1 cellular context compared by ENCODE assay signal in genomic region chr16:88487920-88488842, GRCh38.
TF ChIP-seq lines count a peak whose summit lies in the region.

No MANE protein-coding gene starts in this region.

TF ChIP-seq in HepG2, 621 proteins besides CTCF, POLR2A, EP300 and RAD21 (continued from another document and continues in another):
- TF ChIP-seq NFIB (CRISPR knock-in tag; IDR thresholded peaks at IDR 0.05; ENCODE audit: borderline replicate concordance) = peak; percentile 100
- TF ChIP-seq ZNF343 (CRISPR knock-in tag; IDR thresholded peaks at IDR 0.05) = peak; percentile 100
- TF ChIP-seq, protein P1, sequence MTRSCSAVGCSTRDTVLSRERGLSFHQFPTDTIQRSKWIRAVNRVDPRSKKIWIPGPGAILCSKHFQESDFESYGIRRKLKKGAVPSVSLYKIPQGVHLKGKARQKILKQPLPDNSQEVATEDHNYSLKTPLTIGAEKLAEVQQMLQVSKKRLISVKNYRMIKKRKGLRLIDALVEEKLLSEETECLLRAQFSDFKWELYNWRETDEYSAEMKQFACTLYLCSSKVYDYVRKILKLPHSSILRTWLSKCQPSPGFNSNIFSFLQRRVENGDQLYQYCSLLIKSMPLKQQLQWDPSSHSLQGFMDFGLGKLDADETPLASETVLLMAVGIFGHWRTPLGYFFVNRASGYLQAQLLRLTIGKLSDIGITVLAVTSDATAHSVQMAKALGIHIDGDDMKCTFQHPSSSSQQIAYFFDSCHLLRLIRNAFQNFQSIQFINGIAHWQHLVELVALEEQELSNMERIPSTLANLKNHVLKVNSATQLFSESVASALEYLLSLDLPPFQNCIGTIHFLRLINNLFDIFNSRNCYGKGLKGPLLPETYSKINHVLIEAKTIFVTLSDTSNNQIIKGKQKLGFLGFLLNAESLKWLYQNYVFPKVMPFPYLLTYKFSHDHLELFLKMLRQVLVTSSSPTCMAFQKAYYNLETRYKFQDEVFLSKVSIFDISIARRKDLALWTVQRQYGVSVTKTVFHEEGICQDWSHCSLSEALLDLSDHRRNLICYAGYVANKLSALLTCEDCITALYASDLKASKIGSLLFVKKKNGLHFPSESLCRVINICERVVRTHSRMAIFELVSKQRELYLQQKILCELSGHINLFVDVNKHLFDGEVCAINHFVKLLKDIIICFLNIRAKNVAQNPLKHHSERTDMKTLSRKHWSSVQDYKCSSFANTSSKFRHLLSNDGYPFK (CRISPR knock-in tag; IDR thresholded peaks at IDR 0.05; ENCODE audit: borderline replicate concordance) = peak; percentile 99
- peak; percentile 100 for TF ChIP-seq TOE1 (CRISPR knock-in tag; IDR thresholded peaks at IDR 0.05)
- no peak for TF ChIP-seq ARNT (IDR thresholded peaks at IDR 0.05)
- TF ChIP-seq GATAD1 (CRISPR knock-in tag; IDR thresholded peaks at IDR 0.05) = peak; percentile 92
- TF ChIP-seq, protein P2, sequence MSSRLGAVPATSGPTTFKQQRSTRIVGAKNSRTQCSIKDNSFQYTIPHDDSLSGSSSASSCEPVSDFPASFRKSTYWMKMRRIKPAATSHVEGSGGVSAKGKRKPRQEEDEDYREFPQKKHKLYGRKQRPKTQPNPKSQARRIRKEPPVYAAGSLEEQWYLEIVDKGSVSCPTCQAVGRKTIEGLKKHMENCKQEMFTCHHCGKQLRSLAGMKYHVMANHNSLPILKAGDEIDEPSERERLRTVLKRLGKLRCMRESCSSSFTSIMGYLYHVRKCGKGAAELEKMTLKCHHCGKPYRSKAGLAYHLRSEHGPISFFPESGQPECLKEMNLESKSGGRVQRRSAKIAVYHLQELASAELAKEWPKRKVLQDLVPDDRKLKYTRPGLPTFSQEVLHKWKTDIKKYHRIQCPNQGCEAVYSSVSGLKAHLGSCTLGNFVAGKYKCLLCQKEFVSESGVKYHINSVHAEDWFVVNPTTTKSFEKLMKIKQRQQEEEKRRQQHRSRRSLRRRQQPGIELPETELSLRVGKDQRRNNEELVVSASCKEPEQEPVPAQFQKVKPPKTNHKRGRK (CRISPR knock-in tag; IDR thresholded peaks at IDR 0.05) = peak; percentile 93; the same call in 1 of the 2 replicates
- peak; percentile 99 for TF ChIP-seq GFI1 (CRISPR knock-in tag; IDR thresholded peaks at IDR 0.05; ENCODE audit: borderline replicate concordance)
- TF ChIP-seq, protein P3, sequence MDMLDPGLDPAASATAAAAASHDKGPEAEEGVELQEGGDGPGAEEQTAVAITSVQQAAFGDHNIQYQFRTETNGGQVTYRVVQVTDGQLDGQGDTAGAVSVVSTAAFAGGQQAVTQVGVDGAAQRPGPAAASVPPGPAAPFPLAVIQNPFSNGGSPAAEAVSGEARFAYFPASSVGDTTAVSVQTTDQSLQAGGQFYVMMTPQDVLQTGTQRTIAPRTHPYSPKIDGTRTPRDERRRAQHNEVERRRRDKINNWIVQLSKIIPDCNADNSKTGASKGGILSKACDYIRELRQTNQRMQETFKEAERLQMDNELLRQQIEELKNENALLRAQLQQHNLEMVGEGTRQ (IDR thresholded peaks at IDR 0.05; ENCODE audit: low read depth, low read length) = peak; percentile 52
- TF ChIP-seq, protein P3 (CRISPR knock-in tag; IDR thresholded peaks at IDR 0.05; ENCODE audit: borderline replicate concordance) = peak; percentile 92
- TF ChIP-seq ZNF574 (CRISPR knock-in tag; IDR thresholded peaks at IDR 0.05) = peak; percentile 97
- peak; percentile 100 for TF ChIP-seq CC2D1A (CRISPR knock-in tag; IDR thresholded peaks at IDR 0.05)
- TF ChIP-seq MAFF (IDR thresholded peaks at IDR 0.05; ENCODE audit: low read depth, low read length) = no peak
- peak; percentile 91 for TF ChIP-seq SRSF1 (optimal IDR thresholded peaks at IDR 0.05; ENCODE audit: low read depth, low read length)
- no peak for TF ChIP-seq HDAC6 (IDR thresholded peaks at IDR 0.05; ENCODE audit: low read depth, low read length)
- peak in 1 of 2 experiments; percentile 61; a peak in 1 of 4 replicates for TF ChIP-seq REST (IDR thresholded peaks at IDR 0.05; ENCODE audit: borderline replicate concordance in 1 of 2, low read depth in 1 of 2, low read length in 2 of 2)
- TF ChIP-seq, protein P4, sequence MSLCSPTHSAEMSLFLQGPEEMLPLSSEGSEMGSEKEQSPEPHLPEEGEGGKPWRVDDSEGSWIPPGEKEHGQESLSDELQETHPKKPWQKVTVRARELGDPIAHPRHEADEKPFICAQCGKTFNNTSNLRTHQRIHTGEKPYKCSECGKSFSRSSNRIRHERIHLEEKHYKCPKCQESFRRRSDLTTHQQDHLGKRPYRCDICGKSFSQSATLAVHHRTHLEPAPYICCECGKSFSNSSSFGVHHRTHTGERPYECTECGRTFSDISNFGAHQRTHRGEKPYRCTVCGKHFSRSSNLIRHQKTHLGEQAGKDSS (CRISPR knock-in tag; IDR thresholded peaks at IDR 0.05; ENCODE audit: borderline replicate concordance, low read depth) = peak; percentile 100
- peak; percentile 100 for TF ChIP-seq TFDP2 (CRISPR knock-in tag; IDR thresholded peaks at IDR 0.05)
- TF ChIP-seq, protein P5, sequence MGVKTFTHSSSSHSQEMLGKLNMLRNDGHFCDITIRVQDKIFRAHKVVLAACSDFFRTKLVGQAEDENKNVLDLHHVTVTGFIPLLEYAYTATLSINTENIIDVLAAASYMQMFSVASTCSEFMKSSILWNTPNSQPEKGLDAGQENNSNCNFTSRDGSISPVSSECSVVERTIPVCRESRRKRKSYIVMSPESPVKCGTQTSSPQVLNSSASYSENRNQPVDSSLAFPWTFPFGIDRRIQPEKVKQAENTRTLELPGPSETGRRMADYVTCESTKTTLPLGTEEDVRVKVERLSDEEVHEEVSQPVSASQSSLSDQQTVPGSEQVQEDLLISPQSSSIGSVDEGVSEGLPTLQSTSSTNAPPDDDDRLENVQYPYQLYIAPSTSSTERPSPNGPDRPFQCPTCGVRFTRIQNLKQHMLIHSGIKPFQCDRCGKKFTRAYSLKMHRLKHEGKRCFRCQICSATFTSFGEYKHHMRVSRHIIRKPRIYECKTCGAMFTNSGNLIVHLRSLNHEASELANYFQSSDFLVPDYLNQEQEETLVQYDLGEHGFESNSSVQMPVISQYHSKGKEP (CRISPR knock-in tag; IDR thresholded peaks at IDR 0.05) = peak; percentile 99
- TF ChIP-seq HOXA3 (CRISPR knock-in tag; IDR thresholded peaks at IDR 0.05) = peak; percentile 98
- TF ChIP-seq RXRA (CRISPR knock-in tag; IDR thresholded peaks at IDR 0.05) = peak; percentile 97
- no peak for TF ChIP-seq SNRNP70 (IDR thresholded peaks at IDR 0.05; ENCODE audit: low read depth, low read length)
- no peak for TF ChIP-seq MBD4 (IDR thresholded peaks at IDR 0.05; ENCODE audit: borderline replicate concordance, low read length)
- peak; percentile 100 for TF ChIP-seq ZNF589 (CRISPR knock-in tag; conservative IDR thresholded peaks at IDR 0.05)
- TF ChIP-seq MYNN (CRISPR knock-in tag; IDR thresholded peaks at IDR 0.05; ENCODE audit: low read depth) = peak; percentile 99
- peak; percentile 100 for TF ChIP-seq SATB2 (CRISPR knock-in tag; IDR thresholded peaks at IDR 0.05)
- peak; percentile 100 for TF ChIP-seq ZNF430 (CRISPR knock-in tag; IDR thresholded peaks at IDR 0.05)
- peak; percentile 100 for TF ChIP-seq ZNF605 (CRISPR knock-in tag; IDR thresholded peaks at IDR 0.05)
- TF ChIP-seq BHLHE40 (IDR thresholded peaks at IDR 0.05; ENCODE audit: low read length) = peak; percentile 95
- peak; percentile 100 for TF ChIP-seq EED (CRISPR knock-in tag; IDR thresholded peaks at IDR 0.05)
- no peak for TF ChIP-seq RAD51 (IDR thresholded peaks at IDR 0.05; ENCODE audit: borderline replicate concordance)
- peak; percentile 98 for TF ChIP-seq ATF7 (IDR thresholded peaks at IDR 0.05)
- TF ChIP-seq ATF7 (CRISPR knock-in tag; IDR thresholded peaks at IDR 0.05) = peak; percentile 96
- TF ChIP-seq NPAS2 (CRISPR knock-in tag; IDR thresholded peaks at IDR 0.05; ENCODE audit: borderline replicate concordance) = peak; percentile 99
- no peak for TF ChIP-seq POLR2AphosphoS2 (IDR thresholded peaks at IDR 0.05; ENCODE audit: low read depth, low read length)
- TF ChIP-seq FOSL1 (CRISPR knock-in tag; IDR thresholded peaks at IDR 0.05; ENCODE audit: borderline replicate concordance) = peak; percentile 91
- TF ChIP-seq ZBTB38 (CRISPR knock-in tag; IDR thresholded peaks at IDR 0.05) = peak; percentile 100
- TF ChIP-seq HNRNPH1 (optimal IDR thresholded peaks at IDR 0.05; ENCODE audit: low read depth, low read length) = no peak
- TF ChIP-seq ZNF556 (CRISPR knock-in tag; IDR thresholded peaks at IDR 0.05; ENCODE audit: borderline replicate concordance) = peak; percentile 100
- TF ChIP-seq ZNF776 (CRISPR knock-in tag; IDR thresholded peaks at IDR 0.05) = peak; percentile 100
- TF ChIP-seq ZSCAN21 (CRISPR knock-in tag; IDR thresholded peaks at IDR 0.05; ENCODE audit: borderline replicate concordance) = peak; percentile 100
- TF ChIP-seq MYC (CRISPR knock-in tag; IDR thresholded peaks at IDR 0.05; ENCODE audit: borderline replicate concordance) = peak; percentile 99
- TF ChIP-seq ZNF224 (CRISPR knock-in tag; IDR thresholded peaks at IDR 0.05) = peak; percentile 100
- peak; percentile 87 for TF ChIP-seq TBX3 (IDR thresholded peaks at IDR 0.05; ENCODE audit: borderline replicate concordance)
- TF ChIP-seq ADNP (CRISPR knock-in tag; IDR thresholded peaks at IDR 0.05) = peak; percentile 89
- no peak; the same call in 1 of the 2 replicates for TF ChIP-seq NR3C1 (CRISPR knock-in tag; IDR thresholded peaks at IDR 0.05)
- peak; percentile 97 for TF ChIP-seq ZNF770 (CRISPR knock-in tag; IDR thresholded peaks at IDR 0.05)
- peak; percentile 100 for TF ChIP-seq ZNF264 (CRISPR knock-in tag; IDR thresholded peaks at IDR 0.05)
